In the genomic region with DNA sequence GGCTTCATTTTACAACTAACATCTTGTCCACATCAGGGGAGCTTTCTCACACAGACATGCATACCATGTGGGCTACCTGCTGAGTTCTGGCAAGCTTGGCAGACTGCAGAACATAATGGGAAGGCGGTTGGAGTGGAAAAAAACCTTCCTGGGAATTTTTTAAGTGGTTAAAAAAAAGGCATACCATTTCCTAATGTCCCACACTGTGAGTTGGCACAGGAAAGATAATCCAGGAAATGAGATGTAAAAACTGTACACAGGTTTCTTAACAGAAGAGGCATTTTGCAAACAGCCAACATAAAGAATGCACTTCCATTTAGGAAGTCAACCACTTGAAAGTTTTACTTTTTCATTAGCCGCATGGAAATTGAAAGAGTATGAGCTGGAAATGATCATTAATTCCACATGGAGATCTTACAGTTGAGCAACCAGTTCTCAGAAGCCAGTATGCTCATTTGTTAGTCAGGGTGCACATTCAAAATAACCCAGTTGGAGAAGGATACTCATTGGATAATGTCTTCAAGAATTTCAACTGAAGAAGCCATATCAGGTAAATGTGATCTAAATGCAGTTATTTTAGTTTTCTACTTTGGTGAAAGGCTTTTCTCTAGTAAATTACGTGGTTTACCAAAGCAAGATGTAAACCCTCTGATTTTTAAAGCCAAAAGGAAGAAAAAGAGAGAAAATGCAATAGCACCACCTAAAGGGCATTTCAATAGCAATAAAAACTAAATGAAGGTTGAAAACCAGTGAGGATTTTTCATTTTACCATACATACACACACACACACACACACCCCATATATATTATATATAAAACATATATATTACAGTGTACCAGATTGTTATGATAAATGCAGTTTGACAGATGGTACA, we compare ENCODE assay signal across 10 cellular contexts.
DNase-seq lines count a peak whose midpoint lies in the region; ATAC-seq and TF ChIP-seq lines count a peak whose summit lies in the region.
"Had no signal": no experiment of that assay in that cellular context is flagged by ENCODE, and none has a peak within 500 bp of the region (broad histone marks: within the 10 kb centered on the region; RNA-seq: fewer than 3 reads in every experiment).

No MANE protein-coding gene starts in this region.

- ATAC-seq in HG02571 (IDR thresholded peaks at IDR 0.05; ENCODE audit: unreplicated experiment), result no peak
- ATAC-seq in effector memory CD8-positive, alpha-beta T cell (replicated peaks), result no peak

- no peak for TF ChIP-seq EP300 in suprapubic skin (IDR thresholded peaks at IDR 0.05)

- H3K27me3 Mint-ChIP-seq in chondrocyte (ENCODE audit: low read depth), result no peaks in the 10 kb centered on the region
- H3K27me3 Mint-ChIP-seq in effector memory CD8-positive, alpha-beta T cell, result no peaks in the 10 kb centered on the region

- H3K27me3 ChIP-seq in cardiac muscle cell (no peaks in the 10 kb centered on the region), right atrium auricular region (no peaks in the 10 kb centered on the region), suprapubic skin (no peaks in the 10 kb centered on the region)

- no peak overlapping the region for H3K4me3 Mint-ChIP-seq in chondrocyte (ENCODE audit: unreplicated experiment)
- H3K4me3 Mint-ChIP-seq in effector memory CD8-positive, alpha-beta T cell, result no peak overlapping the region
- H3K4me3 Mint-ChIP-seq: brain; T-helper 1 cell treated with Interleukin-12 subunit alpha and Interleukin-12 subunit beta and Interleukin-4 antibody, amounts not matched to agents 30 μg/mL and 1 μg/mL, for 36 hours had no signal

- peaks cover 53% of the 10 kb centered on the region for H3K4me1 Mint-ChIP-seq in chondrocyte (ENCODE audit: low read depth)
- peaks cover 2 to 9% of the 10 kb centered on the region in 2 donors for H3K4me1 Mint-ChIP-seq in effector memory CD8-positive, alpha-beta T cell (ENCODE audit: low read depth in 2 of 2)

- TF ChIP-seq POLR2A in suprapubic skin (IDR thresholded peaks at IDR 0.05), result no peak

- H3K9me3 ChIP-seq in cardiac muscle cell (ENCODE audit: low read depth) (no peaks in the 10 kb centered on the region), right atrium auricular region (no peaks in the 10 kb centered on the region), suprapubic skin (no peaks in the 10 kb centered on the region)

- H3K4me1 ChIP-seq in cardiac muscle cell (ENCODE audit: low read depth) (no peaks in the 10 kb centered on the region), right atrium auricular region (no peaks in the 10 kb centered on the region), suprapubic skin (no peaks in the 10 kb centered on the region)

- peak in 1 of 2 donors; percentile 9 for DNase-seq in cardiac muscle cell (ENCODE audit: low read depth in 1 of 2, low spot score in 1 of 2)
- DNase-seq in right atrium auricular region (ENCODE audit: low spot score), result no peak
- peak; percentile 63 for DNase-seq in NAMALWA (ENCODE audit: low spot score)
- DNase-seq in chondrocyte (ENCODE audit: low spot score), result no peak
- peak; percentile 66 for DNase-seq in superior temporal gyrus (ENCODE audit: extremely low spot score)
- no peak for DNase-seq in effector memory CD8-positive, alpha-beta T cell
- no peak for DNase-seq in suprapubic skin (ENCODE audit: low spot score in 2 of 2)

- H3K4me3 ChIP-seq in cardiac muscle cell, result no peak overlapping the region
- no peak overlapping the region for H3K4me3 ChIP-seq in right atrium auricular region
- H3K4me3 ChIP-seq in suprapubic skin, result no peak overlapping the region

- H3K9me3 Mint-ChIP-seq in chondrocyte (ENCODE audit: low read depth), result no peaks in the 10 kb centered on the region
- no peaks in the 10 kb centered on the region for H3K9me3 Mint-ChIP-seq in effector memory CD8-positive, alpha-beta T cell
- H3K9me3 Mint-ChIP-seq: brain; T-helper 1 cell treated with Interleukin-12 subunit alpha and Interleukin-12 subunit beta and Interleukin-4 antibody, amounts not matched to agents 30 μg/mL and 1 μg/mL, for 36 hours had no signal

- H3K36me3 ChIP-seq in cardiac muscle cell (no peaks in the 10 kb centered on the region), right atrium auricular region (no peaks in the 10 kb centered on the region), suprapubic skin (no peaks in the 10 kb centered on the region)

- 64% methylated on average over 3 of the region's 3 CpGs for WGBS in suprapubic skin

- H3K36me3 Mint-ChIP-seq in chondrocyte (ENCODE audit: low read depth), result no peaks in the 10 kb centered on the region
- H3K36me3 Mint-ChIP-seq in effector memory CD8-positive, alpha-beta T cell (ENCODE audit: insufficient read depth), result no peaks in the 10 kb centered on the region
- H3K36me3 Mint-ChIP-seq: brain had no signal

- H3K27ac Mint-ChIP-seq in chondrocyte (ENCODE audit: unreplicated experiment), result peak overlapping the region; percentile 55
- no peak overlapping the region for H3K27ac Mint-ChIP-seq in effector memory CD8-positive, alpha-beta T cell
- H3K27ac Mint-ChIP-seq: T-helper 1 cell treated with Interleukin-12 subunit alpha and Interleukin-12 subunit beta and Interleukin-4 antibody, amounts not matched to agents 30 μg/mL and 1 μg/mL, for 36 hours had no signal

- TF ChIP-seq CTCF in cardiac muscle cell (IDR thresholded peaks at IDR 0.05; ENCODE audit: low read depth, low read length), result peak; percentile 39
- TF ChIP-seq CTCF in right atrium auricular region (IDR thresholded peaks at IDR 0.05), result no peak
- TF ChIP-seq CTCF in chondrocyte (IDR thresholded peaks at IDR 0.05), result peak; percentile 72
- peak in 1 of 2 donors; percentile 8 for TF ChIP-seq CTCF in suprapubic skin (IDR thresholded peaks at IDR 0.05)

- H3K27ac ChIP-seq in cardiac muscle cell (no peak overlapping the region), right atrium auricular region (no peak overlapping the region), suprapubic skin (no peak overlapping the region)

Comparison
In these comparisons a context has a peak if more than half of its experiments do, and no peak if none do; other contexts are left out.
1. CTCF ChIP-seq: peak in cardiac muscle cell (single experiment) and chondrocyte (single experiment); none in right atrium auricular region (0 of 2).
2. DNase-seq: peak in NAMALWA (single experiment) and superior temporal gyrus (single experiment); none in right atrium auricular region (single experiment), chondrocyte (single experiment), effector memory CD8-positive, alpha-beta T cell (0 of 3) and suprapubic skin (0 of 2).